In the genomic region with DNA sequence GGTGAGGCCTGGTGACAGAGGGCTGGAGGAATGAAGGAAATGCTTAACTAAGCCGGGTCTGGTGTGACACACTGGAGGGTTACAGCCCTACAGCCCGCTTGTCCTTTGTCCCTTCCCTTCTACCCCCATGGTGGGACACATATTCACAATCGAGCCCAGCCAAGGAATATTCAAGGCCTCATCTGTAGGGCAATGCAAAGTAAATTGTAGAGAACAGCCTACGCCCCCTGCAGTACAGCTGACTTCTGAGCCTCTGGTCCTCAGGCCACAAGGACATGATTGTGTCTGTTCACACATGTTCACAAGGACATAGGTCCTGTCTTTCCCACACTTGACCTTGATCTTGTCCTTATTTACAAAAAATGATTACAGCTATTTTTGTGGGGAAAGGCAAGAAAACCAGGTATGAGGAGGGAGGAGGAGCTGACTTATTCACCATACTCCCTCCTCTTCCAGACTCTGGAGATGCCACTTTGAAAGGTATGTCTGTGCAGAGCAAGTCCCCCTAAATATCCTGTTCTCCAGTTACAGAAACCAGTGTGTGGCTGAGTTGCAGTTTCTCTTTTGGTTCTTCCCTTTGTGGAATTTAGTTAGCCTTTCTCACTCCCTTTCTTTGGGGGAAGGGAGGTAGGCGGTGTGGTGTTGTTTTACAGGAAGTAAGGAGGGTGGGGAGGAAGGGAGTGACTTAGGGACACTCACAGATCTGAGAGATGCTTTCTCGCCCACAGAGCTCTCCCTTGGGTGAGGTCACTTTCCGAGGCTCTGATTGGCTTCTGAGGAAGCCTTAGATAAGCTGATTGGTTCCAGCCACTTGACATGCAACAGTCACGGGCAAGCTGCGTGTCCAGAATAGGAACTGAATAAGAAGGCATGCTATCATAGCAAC, we compare ENCODE assay signal across 8 cellular contexts. TPM values are rescaled to one million over a fixed set of nuclear protein-coding genes. Genes with fewer than 3 reads are reported as not detected.
DNase-seq lines count a peak whose midpoint lies in the region; ATAC-seq and TF ChIP-seq lines count a peak whose summit lies in the region.

No MANE protein-coding gene starts in this region.

- no peak overlapping the region for H3K4me3 Mint-ChIP-seq in activated T-helper 2 cell treated with anti-CD3 and anti-CD28 coated beads, Interferon-gamma antibody, Interleukin-2, Interleukin-4, amounts not matched to agents 10 μg/mL and 5 μg/mL and 100 μg/mL, durations not matched to agents 14 hours and 24 hours and 36 hours (ENCODE audit: low read depth)

- peak overlapping the region; percentile 60 for H3K9ac ChIP-seq in neural cell (ENCODE audit: low read length)

- no peaks in the 10 kb centered on the region for H3K9me3 Mint-ChIP-seq in activated T-helper 2 cell treated with anti-CD3 and anti-CD28 coated beads, Interferon-gamma antibody, Interleukin-2, Interleukin-4, amounts not matched to agents 10 μg/mL and 5 μg/mL and 100 μg/mL, durations not matched to agents 14 hours and 24 hours and 36 hours

- H2AFZ ChIP-seq in neural cell (ENCODE audit: low read depth, low read length) = no peak overlapping the region

- no peaks in the 10 kb centered on the region for H3F3A ChIP-seq in neural cell (ENCODE audit: insufficient read depth, low read length, poor library complexity, severe bottlenecking)

- no peaks in the 10 kb centered on the region for H3K36me3 Mint-ChIP-seq in activated T-helper 2 cell treated with anti-CD3 and anti-CD28 coated beads, Interferon-gamma antibody, Interleukin-2, Interleukin-4, amounts not matched to agents 10 μg/mL and 5 μg/mL and 100 μg/mL, durations not matched to agents 14 hours and 24 hours and 36 hours (ENCODE audit: low read depth)

- no peaks in the 10 kb centered on the region for H3K9me3 ChIP-seq in neural cell (ENCODE audit: low read length)

- H3K27me3 Mint-ChIP-seq in activated T-helper 2 cell treated with anti-CD3 and anti-CD28 coated beads, Interferon-gamma antibody, Interleukin-2, Interleukin-4, amounts not matched to agents 10 μg/mL and 5 μg/mL and 100 μg/mL, durations not matched to agents 14 hours and 24 hours and 36 hours (ENCODE audit: low read depth) = no peaks in the 10 kb centered on the region

- no peak for TF ChIP-seq EP300 in neural cell (conservative IDR thresholded peaks at IDR 0.05; ENCODE audit: poor library complexity, severe bottlenecking)

- intact Hi-C loops in activated T-helper 2 cell treated with anti-CD3 and anti-CD28 coated beads, Interferon-gamma antibody, Interleukin-2, Interleukin-4, amounts not matched to agents 10 μg/mL and 5 μg/mL and 100 μg/mL, durations not matched to agents 14 hours and 24 hours and 36 hours (cut with micrococcal nuclease) = loop anchor here (1.0 kb wide), 4 partner anchors 15 to 56 kb away; a partner anchor contains a TSS

- H3K27ac ChIP-seq in neural cell (ENCODE audit: low read length) = peak overlapping the region; percentile 90

- no peaks in the 10 kb centered on the region for H3K79me2 ChIP-seq in neural cell (replicated peaks; ENCODE audit: insufficient read depth, low read length)

- H3K4me3 ChIP-seq in Jurkat, Clone E6-1 (ENCODE audit: low read length) = peak overlapping the region; percentile 1; the same call in 1 of the 2 replicates
- H3K4me3 ChIP-seq in foreskin fibroblast (ENCODE audit: low read depth in 1 of 2, low read length in 2 of 2) (peak overlapping the region; percentile 17 to 49), neural cell (ENCODE audit: low read length) (peak overlapping the region; percentile 49)

- peak; percentile 82 for ATAC-seq in GM21717 (IDR thresholded peaks at IDR 0.05; ENCODE audit: unreplicated experiment)

- H4K20me1 ChIP-seq in neural cell (ENCODE audit: insufficient read depth) = no peaks in the 10 kb centered on the region

- peak overlapping the region; percentile 33 for H3K4me2 ChIP-seq in neural cell (ENCODE audit: low read length)

- peaks cover 31% of the 10 kb centered on the region for H3K4me1 Mint-ChIP-seq in activated T-helper 2 cell treated with anti-CD3 and anti-CD28 coated beads, Interferon-gamma antibody, Interleukin-2, Interleukin-4, amounts not matched to agents 10 μg/mL and 5 μg/mL and 100 μg/mL, durations not matched to agents 14 hours and 24 hours and 36 hours (ENCODE audit: low read depth)

- no peaks in the 10 kb centered on the region for H3K9me2 ChIP-seq in neural cell (ENCODE audit: insufficient read depth, low read length)

- H3K27ac Mint-ChIP-seq in activated T-helper 2 cell treated with anti-CD3 and anti-CD28 coated beads, Interferon-gamma antibody, Interleukin-2, Interleukin-4, amounts not matched to agents 10 μg/mL and 5 μg/mL and 100 μg/mL, durations not matched to agents 14 hours and 24 hours and 36 hours = no peak overlapping the region

- peak; percentile 32 for TF ChIP-seq CTCF in foreskin fibroblast (IDR thresholded peaks at IDR 0.05; ENCODE audit: low read depth, low read length)
- peak; percentile 14 for TF ChIP-seq CTCF in neural cell (IDR thresholded peaks at IDR 0.05; ENCODE audit: poor library complexity, severe bottlenecking)

- peak; percentile 99 for DNase-seq in DMS79 (lab: John Stamatoyannopoulos, UW)
- peak; percentile 87 for DNase-seq in Jurkat, Clone E6-1 (ENCODE audit: low read depth, low spot score)
- DNase-seq in RPMI8226 = peak; percentile 99
- DNase-seq in activated T-helper 2 cell treated with anti-CD3 and anti-CD28 coated beads, Interferon-gamma antibody, Interleukin-2, Interleukin-4, amounts not matched to agents 10 μg/mL and 5 μg/mL and 100 μg/mL, durations not matched to agents 14 hours and 24 hours and 36 hours (ENCODE audit: low spot score) = peak; percentile 84
- peak; percentile 100 for DNase-seq in foreskin fibroblast
- DNase-seq in superior temporal gyrus (ENCODE audit: extremely low spot score) = peak; percentile 100

- H3K36me3 ChIP-seq in neural cell (ENCODE audit: insufficient read depth, low read length) = no peaks in the 10 kb centered on the region

- no peak for TF ChIP-seq RAD21 in neural cell (conservative IDR thresholded peaks at IDR 0.05)

- H3K27me3 ChIP-seq in neural cell (ENCODE audit: insufficient read depth, low read depth, low read length) = no peaks in the 10 kb centered on the region

TF ChIP-seq in neural cell, 6 proteins besides CTCF, POLR2A, EP300 and RAD21 (continues in another document):
- TF ChIP-seq TAF1 (IDR thresholded peaks at IDR 0.05; ENCODE audit: low read depth) (peak; percentile 45), SMC3 (conservative IDR thresholded peaks at IDR 0.05; ENCODE audit: poor library complexity) (no peak), MXI1 (conservative IDR thresholded peaks at IDR 0.05; ENCODE audit: poor library complexity, severe bottlenecking) (no peak), POLR2AphosphoS5 (IDR thresholded peaks at IDR 0.05) (peak; percentile 61)

RNA-seq across cellular contexts. Expression of a gene that starts 14.6 kb away (rescaled TPM):
- polyA plus RNA-seq in Jurkat, Clone E6-1 (2012; ENCODE audit: insufficient read depth, insufficient read length) = 53.4 TPM
- 13.2 and 14.7 TPM in 2 replicates for total RNA-seq in activated T-helper 2 cell treated with anti-CD3 and anti-CD28 coated beads, Interferon-gamma antibody, Interleukin-2, Interleukin-4, amounts not matched to agents 10 μg/mL and 5 μg/mL and 100 μg/mL, durations not matched to agents 14 hours and 24 hours and 36 hours
- polyA plus RNA-seq in neural cell = 37.5 and 38.6 TPM in 2 replicates
- 10.2 and 19.2 TPM in 2 replicates for polyA minus RNA-seq in neural cell

RNA-seq across cellular contexts. Expression of a gene that starts 14.7 kb away (rescaled TPM):
- 3.1 TPM for polyA plus RNA-seq in Jurkat, Clone E6-1 (2012; ENCODE audit: insufficient read depth, insufficient read length)
- 4.1 TPM in 2 replicates for total RNA-seq in activated T-helper 2 cell treated with anti-CD3 and anti-CD28 coated beads, Interferon-gamma antibody, Interleukin-2, Interleukin-4, amounts not matched to agents 10 μg/mL and 5 μg/mL and 100 μg/mL, durations not matched to agents 14 hours and 24 hours and 36 hours
- polyA plus RNA-seq in neural cell = 0.16 and 1.7 TPM in 2 replicates
- polyA minus RNA-seq in neural cell = 0.73 and 1.5 TPM in 2 replicates

RNA-seq across cellular contexts. Expression of a gene that starts 17.3 kb away (rescaled TPM):
- 35.6 TPM for polyA plus RNA-seq in Jurkat, Clone E6-1 (2012; ENCODE audit: insufficient read depth, insufficient read length)
- total RNA-seq in activated T-helper 2 cell treated with anti-CD3 and anti-CD28 coated beads, Interferon-gamma antibody, Interleukin-2, Interleukin-4, amounts not matched to agents 10 μg/mL and 5 μg/mL and 100 μg/mL, durations not matched to agents 14 hours and 24 hours and 36 hours = 37.8 and 39.1 TPM in 2 replicates
- 140 and 165 TPM in 2 replicates for polyA plus RNA-seq in neural cell
- 601 and 667 TPM in 2 replicates for polyA minus RNA-seq in neural cell

RNA-seq across cellular contexts. Expression of a gene that starts 21.3 kb away (rescaled TPM):
- polyA plus RNA-seq in Jurkat, Clone E6-1 (2012; ENCODE audit: insufficient read depth, insufficient read length) = 10.8 TPM
- total RNA-seq in activated T-helper 2 cell treated with anti-CD3 and anti-CD28 coated beads, Interferon-gamma antibody, Interleukin-2, Interleukin-4, amounts not matched to agents 10 μg/mL and 5 μg/mL and 100 μg/mL, durations not matched to agents 14 hours and 24 hours and 36 hours = 38.1 and 39.4 TPM in 2 replicates
- 15.7 and 17.0 TPM in 2 replicates for polyA plus RNA-seq in neural cell
- 15.1 and 16.9 TPM in 2 replicates for polyA minus RNA-seq in neural cell

RNA-seq across cellular contexts. Expression of a gene that starts 42.4 kb away (rescaled TPM):
- not detected for polyA plus RNA-seq in Jurkat, Clone E6-1 (2012; ENCODE audit: insufficient read depth, insufficient read length)
- not detected in 2 replicates for total RNA-seq in activated T-helper 2 cell treated with anti-CD3 and anti-CD28 coated beads, Interferon-gamma antibody, Interleukin-2, Interleukin-4, amounts not matched to agents 10 μg/mL and 5 μg/mL and 100 μg/mL, durations not matched to agents 14 hours and 24 hours and 36 hours
- not detected in 2 replicates for polyA plus RNA-seq in neural cell
- 0.49 TPM in 1 of 2 replicates, not detected in the other for polyA minus RNA-seq in neural cell

Comparison
In these comparisons a context has a peak if more than half of its experiments do, and no peak if none do; other contexts are left out.
1. Peak in every context shown above with its lines: DNase-seq, ATAC-seq, H3K4me3 ChIP-seq and H3K27ac ChIP-seq.